In the genomic region with DNA sequence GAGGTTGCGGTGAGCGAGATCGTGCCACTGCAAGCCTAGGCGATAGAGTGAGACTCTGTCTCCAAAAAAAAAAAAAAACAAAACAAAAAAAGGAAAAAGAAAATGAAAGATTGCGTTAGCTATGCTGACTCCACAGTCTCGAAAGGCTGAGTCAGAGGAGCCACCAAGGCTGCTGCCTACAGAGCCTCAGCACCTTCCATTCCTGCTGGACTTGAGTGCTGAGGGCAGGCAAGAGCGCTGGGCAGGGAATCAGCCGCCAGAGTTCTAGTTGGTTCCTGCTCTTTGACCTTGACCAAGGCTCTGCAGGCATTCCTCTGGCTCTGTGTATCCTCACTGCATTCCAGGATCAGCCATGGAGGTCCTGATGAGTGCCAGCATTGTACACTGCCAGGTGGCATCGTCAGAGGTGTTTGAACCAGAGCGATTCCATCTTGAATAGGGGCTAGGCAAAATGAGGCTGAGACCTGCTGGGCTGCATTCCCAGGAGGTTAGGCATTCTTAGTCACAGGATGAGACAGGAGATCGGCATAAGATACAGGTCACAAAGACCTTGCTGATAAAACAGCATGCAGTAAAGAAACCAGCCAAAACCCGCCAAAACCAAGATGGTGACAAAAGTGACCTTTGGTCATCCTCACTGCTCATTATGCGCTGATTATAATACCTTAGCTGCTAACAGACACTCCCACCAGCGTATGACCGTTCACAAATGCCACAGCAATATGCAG, we compare ENCODE assay signal across 2 cellular contexts.
TF ChIP-seq lines count a peak whose summit lies in the region.

No MANE protein-coding gene starts in this region.

TF ChIP-seq in HCT116, 20 proteins besides CTCF, POLR2A, EP300 and RAD21 (continued from another document):
- TF ChIP-seq FOSL1 (IDR thresholded peaks at IDR 0.05; ENCODE audit: low read depth), result peak; percentile 85
- TF ChIP-seq MAX (IDR thresholded peaks at IDR 0.05), result peak; percentile 90
- TF ChIP-seq, protein P1, sequence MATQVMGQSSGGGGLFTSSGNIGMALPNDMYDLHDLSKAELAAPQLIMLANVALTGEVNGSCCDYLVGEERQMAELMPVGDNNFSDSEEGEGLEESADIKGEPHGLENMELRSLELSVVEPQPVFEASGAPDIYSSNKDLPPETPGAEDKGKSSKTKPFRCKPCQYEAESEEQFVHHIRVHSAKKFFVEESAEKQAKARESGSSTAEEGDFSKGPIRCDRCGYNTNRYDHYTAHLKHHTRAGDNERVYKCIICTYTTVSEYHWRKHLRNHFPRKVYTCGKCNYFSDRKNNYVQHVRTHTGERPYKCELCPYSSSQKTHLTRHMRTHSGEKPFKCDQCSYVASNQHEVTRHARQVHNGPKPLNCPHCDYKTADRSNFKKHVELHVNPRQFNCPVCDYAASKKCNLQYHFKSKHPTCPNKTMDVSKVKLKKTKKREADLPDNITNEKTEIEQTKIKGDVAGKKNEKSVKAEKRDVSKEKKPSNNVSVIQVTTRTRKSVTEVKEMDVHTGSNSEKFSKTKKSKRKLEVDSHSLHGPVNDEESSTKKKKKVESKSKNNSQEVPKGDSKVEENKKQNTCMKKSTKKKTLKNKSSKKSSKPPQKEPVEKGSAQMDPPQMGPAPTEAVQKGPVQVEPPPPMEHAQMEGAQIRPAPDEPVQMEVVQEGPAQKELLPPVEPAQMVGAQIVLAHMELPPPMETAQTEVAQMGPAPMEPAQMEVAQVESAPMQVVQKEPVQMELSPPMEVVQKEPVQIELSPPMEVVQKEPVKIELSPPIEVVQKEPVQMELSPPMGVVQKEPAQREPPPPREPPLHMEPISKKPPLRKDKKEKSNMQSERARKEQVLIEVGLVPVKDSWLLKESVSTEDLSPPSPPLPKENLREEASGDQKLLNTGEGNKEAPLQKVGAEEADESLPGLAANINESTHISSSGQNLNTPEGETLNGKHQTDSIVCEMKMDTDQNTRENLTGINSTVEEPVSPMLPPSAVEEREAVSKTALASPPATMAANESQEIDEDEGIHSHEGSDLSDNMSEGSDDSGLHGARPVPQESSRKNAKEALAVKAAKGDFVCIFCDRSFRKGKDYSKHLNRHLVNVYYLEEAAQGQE (IDR thresholded peaks at IDR 0.05; ENCODE audit: low read depth), result no peak
- TF ChIP-seq YY1 (IDR thresholded peaks at IDR 0.05; ENCODE audit: extremely low read depth, insufficient replicate concordance, low read depth, low read length), result peak; percentile 80
- TF ChIP-seq CBX3 (IDR thresholded peaks at IDR 0.05; ENCODE audit: low read depth), result peak; percentile 95; the same call in 1 of the 2 replicates
- TF ChIP-seq, protein P2, sequence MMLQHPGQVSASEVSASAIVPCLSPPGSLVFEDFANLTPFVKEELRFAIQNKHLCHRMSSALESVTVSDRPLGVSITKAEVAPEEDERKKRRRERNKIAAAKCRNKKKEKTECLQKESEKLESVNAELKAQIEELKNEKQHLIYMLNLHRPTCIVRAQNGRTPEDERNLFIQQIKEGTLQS (IDR thresholded peaks at IDR 0.05), result no peak
- peak; percentile 79 for TF ChIP-seq JUND (IDR thresholded peaks at IDR 0.05)
- TF ChIP-seq SP1 (IDR thresholded peaks at IDR 0.05; ENCODE audit: low read depth), result peak; percentile 83

TF ChIP-seq in GM23338, 12 proteins besides CTCF, POLR2A, EP300 and RAD21 (continued from another document):
- TF ChIP-seq NANOG (IDR thresholded peaks at IDR 0.05; ENCODE audit: borderline replicate concordance) (no peak), JUNB (IDR thresholded peaks at IDR 0.05; ENCODE audit: unreplicated experiment) (no peak), ZNF114 (CRISPR knock-in tag; IDR thresholded peaks at IDR 0.05) (no peak), EZH2 (IDR thresholded peaks at IDR 0.05; ENCODE audit: low read depth, unreplicated experiment) (no peak), POLR2AphosphoS5 (IDR thresholded peaks at IDR 0.05; ENCODE audit: low read depth) (no peak), EZH2phosphoT487 (IDR thresholded peaks at IDR 0.05; ENCODE audit: unreplicated experiment) (no peak), CREB1 (CRISPR knock-in tag; IDR thresholded peaks at IDR 0.05; ENCODE audit: low read depth) (no peak), ZNF462 (CRISPR knock-in tag; IDR thresholded peaks at IDR 0.05) (no peak)
- TF ChIP-seq, protein P3, sequence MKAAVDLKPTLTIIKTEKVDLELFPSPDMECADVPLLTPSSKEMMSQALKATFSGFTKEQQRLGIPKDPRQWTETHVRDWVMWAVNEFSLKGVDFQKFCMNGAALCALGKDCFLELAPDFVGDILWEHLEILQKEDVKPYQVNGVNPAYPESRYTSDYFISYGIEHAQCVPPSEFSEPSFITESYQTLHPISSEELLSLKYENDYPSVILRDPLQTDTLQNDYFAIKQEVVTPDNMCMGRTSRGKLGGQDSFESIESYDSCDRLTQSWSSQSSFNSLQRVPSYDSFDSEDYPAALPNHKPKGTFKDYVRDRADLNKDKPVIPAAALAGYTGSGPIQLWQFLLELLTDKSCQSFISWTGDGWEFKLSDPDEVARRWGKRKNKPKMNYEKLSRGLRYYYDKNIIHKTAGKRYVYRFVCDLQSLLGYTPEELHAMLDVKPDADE (IDR thresholded peaks at IDR 0.05), result no peak
- TF ChIP-seq, protein P1 (IDR thresholded peaks at IDR 0.05; ENCODE audit: unreplicated experiment), result no peak
